In the genomic region with DNA sequence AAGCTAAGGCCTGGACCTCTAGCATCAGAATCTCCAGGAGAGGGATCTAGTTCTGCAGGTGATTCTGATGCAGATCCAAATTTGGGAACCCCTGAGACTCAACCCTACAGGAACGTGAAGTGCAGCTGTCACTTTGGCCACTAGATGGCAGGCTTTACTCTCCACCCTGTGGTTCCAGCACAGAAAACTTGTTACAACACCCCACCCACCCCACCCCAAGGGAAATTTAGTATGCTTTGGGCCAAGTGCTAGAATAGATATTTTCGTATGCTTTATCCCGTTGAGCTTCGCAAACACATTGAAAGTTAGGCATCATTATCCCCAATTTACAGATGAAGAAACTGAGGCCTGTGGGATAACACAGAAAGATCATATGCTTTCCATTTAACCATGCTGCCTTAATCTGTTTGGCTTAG, we compare ENCODE assay signal across 8 cellular contexts.
DNase-seq lines count a peak whose midpoint lies in the region; ATAC-seq, FAIRE-seq and TF ChIP-seq lines count a peak whose summit lies in the region.

No MANE protein-coding gene starts in this region.

- no peaks in the 10 kb centered on the region for H3K36me3 ChIP-seq in DND-41 (ENCODE audit: insufficient read depth, low read length)
- no peaks in the 10 kb centered on the region for H3K36me3 ChIP-seq in fibroblast of lung (ENCODE audit: control insufficient read depth, insufficient read depth, low read length)
- H3K36me3 ChIP-seq in neutrophil = no peaks in the 10 kb centered on the region

- TF ChIP-seq CTCF in DND-41 (IDR thresholded peaks at IDR 0.05; ENCODE audit: borderline replicate concordance, extremely low read depth, low read length, poor library complexity, severe bottlenecking) = peak; percentile 82
- TF ChIP-seq CTCF in fibroblast of lung (conservative IDR thresholded peaks at IDR 0.05 in 1 of 2, IDR thresholded peaks at IDR 0.05 in 1 of 2; ENCODE audit: low read depth in 1 of 2, low read length in 2 of 2) = peak; percentile 67 to 86
- peak; percentile 55 for TF ChIP-seq CTCF in neutrophil (IDR thresholded peaks at IDR 0.05)

- ATAC-seq in DND-41 (ENCODE audit: insufficient read depth, low read depth) (peak; percentile 72), GM21528 (IDR thresholded peaks at IDR 0.05; ENCODE audit: low FRiP score, unreplicated experiment) (no peak)

- H2AFZ ChIP-seq in DND-41 (ENCODE audit: low read depth, low read length) (no peak overlapping the region), fibroblast of lung (ENCODE audit: low read length) (no peak overlapping the region)

- no peak for FAIRE-seq in H54 (lab: Jason Lieb, UNC)

- H3K4me1 ChIP-seq in DND-41 (ENCODE audit: insufficient read depth, low read length) (no peaks in the 10 kb centered on the region), fibroblast of lung (ENCODE audit: control insufficient read depth, extremely low read depth, insufficient read depth, low read length) (no peaks in the 10 kb centered on the region), neutrophil (ENCODE audit: control insufficient read depth in 1 of 2, insufficient read depth in 1 of 2, low read depth in 1 of 2, low read length in 1 of 2) (no peaks in the 10 kb centered on the region)

- DNase-seq in DND-41 (peak; percentile 54), H54 (ENCODE audit: insufficient read length, low spot score) (peak; percentile 4), NCI-H2227 (lab: John Stamatoyannopoulos, UW; ENCODE audit: unreplicated experiment) (peak; percentile 11), fibroblast of lung (ENCODE audit: low read depth in 2 of 2) (peak; percentile 10 to 47), NCI-H2107 (lab: John Stamatoyannopoulos, UW) (no peak)
- peak; percentile 17 for DNase-seq in activated CD8-positive, alpha-beta memory T cell treated with anti-CD3 and anti-CD28 coated beads, Interleukin-2, amount 50 U/mL, for 24 hours (ENCODE audit: extremely low read depth)

- H3K79me2 ChIP-seq in DND-41 (ENCODE audit: insufficient read depth, low read length) = no peaks in the 10 kb centered on the region
- H3K79me2 ChIP-seq in fibroblast of lung (ENCODE audit: control insufficient read depth, insufficient read depth, low read length) = no peaks in the 10 kb centered on the region

- H3K4me2 ChIP-seq in DND-41 (ENCODE audit: insufficient read depth, low read length) = no peak overlapping the region
- H3K4me2 ChIP-seq in fibroblast of lung (ENCODE audit: extremely low read depth, insufficient read depth, low read length) = no peak overlapping the region

- H3K9me3 ChIP-seq in DND-41 (ENCODE audit: insufficient read depth, low read length, severe bottlenecking) = no peaks in the 10 kb centered on the region
- no peaks in the 10 kb centered on the region for H3K9me3 ChIP-seq in fibroblast of lung (ENCODE audit: control insufficient read depth, insufficient read depth, low read depth, low read length)
- no peaks in the 10 kb centered on the region for H3K9me3 ChIP-seq in neutrophil

- H4K20me1 ChIP-seq in DND-41 (ENCODE audit: insufficient read depth, low read length) = no peaks in the 10 kb centered on the region
- H4K20me1 ChIP-seq in fibroblast of lung (ENCODE audit: control insufficient read depth, extremely low read depth, insufficient read depth, low read length) = no peaks in the 10 kb centered on the region

- H3K27ac ChIP-seq in DND-41 (ENCODE audit: low read length) (no peak overlapping the region), fibroblast of lung (ENCODE audit: insufficient read depth, low read length) (no peak overlapping the region), neutrophil (no peak overlapping the region)

- no peak overlapping the region for H3K9ac ChIP-seq in DND-41 (ENCODE audit: low read depth, low read length)
- no peak overlapping the region for H3K9ac ChIP-seq in fibroblast of lung (ENCODE audit: insufficient read depth, low read length)

- H3K4me3 ChIP-seq in DND-41 (ENCODE audit: low read depth in 1 of 2, low read length in 2 of 2) = no peak overlapping the region
- no peak overlapping the region for H3K4me3 ChIP-seq in fibroblast of lung (replicated peaks in 1 of 4; ENCODE audit: control extremely low read depth in 1 of 4, insufficient read depth in 1 of 4, low read depth in 3 of 4, low read length in 4 of 4)
- H3K4me3 ChIP-seq in neutrophil (ENCODE audit: low read depth in 1 of 2, low read length in 1 of 2) = no peak overlapping the region

- peaks cover 23% of the 10 kb centered on the region for H3K27me3 ChIP-seq in DND-41 (ENCODE audit: insufficient read depth, low read length, poor library complexity)
- H3K27me3 ChIP-seq in fibroblast of lung (ENCODE audit: control insufficient read depth, insufficient read depth, low read length) = no peaks in the 10 kb centered on the region
- H3K27me3 ChIP-seq in neutrophil = no peaks in the 10 kb centered on the region

- TF ChIP-seq POLR2A in H54 (IDR thresholded peaks at IDR 0.05; ENCODE audit: low read depth, low read length) = no peak
